ENCODE assay signal across 10 cellular contexts in genomic region chr3:52891615-52892081, GRCh38. TPM values are rescaled to one million over a fixed set of nuclear protein-coding genes. Genes with fewer than 3 reads are reported as not detected.
DNase-seq lines count a peak whose midpoint lies in the region; ATAC-seq, FAIRE-seq and TF ChIP-seq lines count a peak whose summit lies in the region.
"Had no signal": no experiment of that assay in that cellular context is flagged by ENCODE, and none has a peak within 500 bp of the region (broad histone marks: within the 10 kb centered on the region; RNA-seq: fewer than 3 reads in every experiment).

No MANE protein-coding gene starts in this region.

- CTCF ChIA-PET in BJ (lab: Yijun Ruan, JAX), result interaction anchor here (0.6 to 1.6 kb wide), 4 partner anchors 20 to 72 kb away, joined by 3 read pairs; no protein-coding TSS in a partner anchor
- CTCF ChIA-PET in Calu3 (lab: Charles Lee), result interaction anchor here (0.6 kb wide), 1 partner anchor 13 kb away, joined by 3 read pairs; no protein-coding TSS in a partner anchor

- peak overlapping the region; percentile 86 for H3K27ac ChIP-seq in coronary artery

- H3K4me2 ChIP-seq in Loucy (ENCODE audit: low read depth, low read length, poor library complexity, severe bottlenecking), result peak overlapping the region; percentile 94

- H3K27ac Mint-ChIP-seq in natural killer cell (peak overlapping the region; percentile 31 to 63), Calu3 (ENCODE audit: unreplicated experiment) (no peak overlapping the region)

- intact Hi-C loops in natural killer cell (cut with micrococcal nuclease) (no loop called here), Calu3 (cut with micrococcal nuclease; ENCODE audit: unreplicated experiment) (no loop called here)

- H3K27me3 ChIP-seq in BJ (ENCODE audit: control insufficient read depth, insufficient read depth, low read length), result no peaks in the 10 kb centered on the region
- no peaks in the 10 kb centered on the region for H3K27me3 ChIP-seq in Loucy (ENCODE audit: insufficient read depth, low read length, poor library complexity, severe bottlenecking)

- H3K4me3 Mint-ChIP-seq in natural killer cell, result no peak overlapping the region
- no peak overlapping the region for H3K4me3 Mint-ChIP-seq in Calu3 (ENCODE audit: low read depth, unreplicated experiment)

- peaks cover 15% of the 10 kb centered on the region for H4K20me1 ChIP-seq in Loucy (ENCODE audit: insufficient read depth, low read length, poor library complexity, severe bottlenecking)

- TF ChIP-seq CTCF in BJ (IDR thresholded peaks at IDR 0.05; ENCODE audit: insufficient read depth, low read depth, low read length) (no peak), Loucy (conservative IDR thresholded peaks at IDR 0.05; ENCODE audit: low read length) (no peak), coronary artery (IDR thresholded peaks at IDR 0.05) (no peak), natural killer cell (IDR thresholded peaks at IDR 0.05) (no peak), D721Med (IDR thresholded peaks at IDR 0.05; ENCODE audit: insufficient read depth, missing control alignments) (no peak), Calu3 (IDR thresholded peaks at IDR 0.05; ENCODE audit: unreplicated experiment) (no peak)

- H3K4me1 Mint-ChIP-seq in natural killer cell (peaks cover 47 to 51% of the 10 kb centered on the region in 2 donors), Calu3 (ENCODE audit: low read depth, unreplicated experiment) (no peaks in the 10 kb centered on the region)

- no peaks in the 10 kb centered on the region for H3K9me3 ChIP-seq in Loucy (ENCODE audit: insufficient read depth, low read depth, low read length)

- peak; percentile 62 for DNase-seq in BJ (ENCODE audit: low read depth)
- DNase-seq in coronary artery (ENCODE audit: low spot score), result no peak
- DNase-seq in natural killer cell, result no peak
- DNase-seq in UCSD-AML1 (lab: John Stamatoyannopoulos, UW; ENCODE audit: unreplicated experiment), result no peak
- no peak for DNase-seq in D721Med (ENCODE audit: insufficient read length, low spot score)
- no peak for DNase-seq in Calu3
- no peak for DNase-seq in cerebellum (ENCODE audit: low spot score)

- POLR2A ChIA-PET in BJ (lab: Charles Lee), result interaction anchor here (0.7 kb wide), 1 partner anchor 322 kb away, joined by 5 read pairs; no protein-coding TSS in a partner anchor

- no peak overlapping the region for H2AFZ ChIP-seq in Loucy (ENCODE audit: low read length)

- BruUV-seq in Calu3 (replicated peaks; lab: Mats Ljungman, UMichigan), result no TSS peak

- peaks cover 56% of the 10 kb centered on the region for H3K4me1 ChIP-seq in Loucy (ENCODE audit: insufficient read depth, low read length, poor library complexity, severe bottlenecking)

- H3K36me3 ChIP-seq in BJ (ENCODE audit: control insufficient read depth, insufficient read depth, low read length), result no peaks in the 10 kb centered on the region
- H3K36me3 ChIP-seq in Loucy (ENCODE audit: insufficient read depth, low read length), result no peaks in the 10 kb centered on the region

- H3F3A ChIP-seq in Loucy (ENCODE audit: low read depth), result no peaks in the 10 kb centered on the region

- H3K4me3 ChIP-seq in BJ (ENCODE audit: low read depth, low read length) (no peak overlapping the region), Loucy (ENCODE audit: low read length, poor library complexity, severe bottlenecking) (peak overlapping the region; percentile 19), coronary artery (no peak overlapping the region)

- no peaks in the 10 kb centered on the region for H3K9me3 Mint-ChIP-seq in natural killer cell
- H3K9me3 Mint-ChIP-seq in Calu3 (ENCODE audit: low read depth, unreplicated experiment), result no peaks in the 10 kb centered on the region

- H3K36me3 Mint-ChIP-seq in natural killer cell, result no peaks in the 10 kb centered on the region
- H3K36me3 Mint-ChIP-seq in Calu3 (ENCODE audit: insufficient read depth, unreplicated experiment), result peaks cover 5% of the 10 kb centered on the region

- H3K27me3 Mint-ChIP-seq in natural killer cell (ENCODE audit: low read depth in 2 of 2) (no peaks in the 10 kb centered on the region), Calu3 (ENCODE audit: unreplicated experiment) (no peaks in the 10 kb centered on the region)

- no peak overlapping the region for H3K9ac ChIP-seq in Loucy (ENCODE audit: low read depth, low read length, poor library complexity, severe bottlenecking)

- no peaks in the 10 kb centered on the region for H3K9me2 ChIP-seq in Loucy (replicated peaks; ENCODE audit: low read depth, low read length)

- no peak for FAIRE-seq in D721Med (lab: Jason Lieb, UNC)
- FAIRE-seq: astrocyte, G401.6 had no signal

- ATAC-seq in natural killer cell, result peak; percentile 11 to 34 (median 28)

- peaks cover 49% of the 10 kb centered on the region for H3K79me2 ChIP-seq in Loucy (ENCODE audit: insufficient read depth, low read length)

RNA-seq across cellular contexts. Expression of gene STIMATE, which starts 5.7 kb away (rescaled TPM):
- 11.6 and 13.5 TPM in 2 replicates for polyA plus RNA-seq in BJ (2011; rRNA removed)
- 6.9 and 21.5 TPM in 2 replicates for polyA minus RNA-seq in BJ (2011; rRNA and poly(A)+ RNA removed)
- total RNA-seq in natural killer cell (10 to 100 TPM; 24.6 to 35.0 (median 33.1) TPM), Calu3 (2022) (11.7 and 13.3 TPM in 2 replicates), cerebellum (11.3 TPM)

RNA-seq across cellular contexts. Expression of gene MUSTN1, which starts 56.8 kb away (rescaled TPM):
- polyA plus RNA-seq in BJ (2011; rRNA removed), result not detected in 2 replicates
- polyA minus RNA-seq in BJ (2011; rRNA and poly(A)+ RNA removed), result 0.28 TPM in 1 of 2 replicates, not detected in the other
- total RNA-seq in natural killer cell (1 to 10 TPM; 5.3 to 7.7 (median 6.8) TPM), Calu3 (2022) (0.66 TPM in 1 of 2 replicates, not detected in the other), cerebellum (0.82 TPM)
- total RNA-seq: astrocyte had no signal
